ENCODE assay signal across 1 cellular context in the genomic region with DNA sequence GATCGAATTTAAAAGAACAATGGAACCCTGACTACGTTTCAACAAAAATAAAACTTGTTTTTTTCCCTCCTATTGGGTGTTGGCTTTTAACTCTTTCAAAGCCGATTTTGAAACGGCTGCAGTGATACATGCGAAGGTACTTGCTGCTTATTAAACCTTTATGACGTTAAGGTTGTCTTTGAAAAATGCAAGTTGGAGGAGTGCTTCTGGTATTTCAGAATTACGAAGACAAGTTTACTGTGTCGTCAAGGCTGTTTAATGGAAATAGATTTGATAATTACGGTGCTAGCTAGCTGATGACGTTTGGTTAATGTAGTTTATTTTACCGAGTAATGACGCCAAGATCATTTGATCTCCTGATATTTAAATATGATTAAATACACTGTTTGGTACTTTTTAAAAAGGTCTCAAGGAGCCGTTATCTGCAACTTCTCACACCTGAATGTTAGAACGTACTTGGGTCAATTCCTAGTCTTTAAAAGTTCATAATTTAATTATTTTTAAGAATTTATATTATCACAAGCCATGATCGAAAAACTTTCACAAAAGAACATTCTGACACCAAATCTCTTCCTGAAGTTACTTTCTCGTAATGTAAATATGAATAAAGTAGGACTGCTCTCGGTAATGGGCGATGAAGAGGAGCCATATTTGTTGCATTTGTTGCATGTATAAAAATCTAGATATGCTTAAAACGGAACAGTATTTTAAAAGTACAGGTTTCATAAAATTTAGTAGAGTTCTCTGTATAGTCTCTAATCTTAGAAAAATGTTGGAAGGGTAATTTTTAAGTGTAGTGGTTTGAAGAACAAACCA.
TF ChIP-seq lines count a peak whose summit lies in the region.

No MANE protein-coding gene starts in this region.

TF ChIP-seq in K562, 482 proteins besides CTCF, POLR2A, EP300 and RAD21 (continued from another document):
- TF ChIP-seq, protein P1, sequence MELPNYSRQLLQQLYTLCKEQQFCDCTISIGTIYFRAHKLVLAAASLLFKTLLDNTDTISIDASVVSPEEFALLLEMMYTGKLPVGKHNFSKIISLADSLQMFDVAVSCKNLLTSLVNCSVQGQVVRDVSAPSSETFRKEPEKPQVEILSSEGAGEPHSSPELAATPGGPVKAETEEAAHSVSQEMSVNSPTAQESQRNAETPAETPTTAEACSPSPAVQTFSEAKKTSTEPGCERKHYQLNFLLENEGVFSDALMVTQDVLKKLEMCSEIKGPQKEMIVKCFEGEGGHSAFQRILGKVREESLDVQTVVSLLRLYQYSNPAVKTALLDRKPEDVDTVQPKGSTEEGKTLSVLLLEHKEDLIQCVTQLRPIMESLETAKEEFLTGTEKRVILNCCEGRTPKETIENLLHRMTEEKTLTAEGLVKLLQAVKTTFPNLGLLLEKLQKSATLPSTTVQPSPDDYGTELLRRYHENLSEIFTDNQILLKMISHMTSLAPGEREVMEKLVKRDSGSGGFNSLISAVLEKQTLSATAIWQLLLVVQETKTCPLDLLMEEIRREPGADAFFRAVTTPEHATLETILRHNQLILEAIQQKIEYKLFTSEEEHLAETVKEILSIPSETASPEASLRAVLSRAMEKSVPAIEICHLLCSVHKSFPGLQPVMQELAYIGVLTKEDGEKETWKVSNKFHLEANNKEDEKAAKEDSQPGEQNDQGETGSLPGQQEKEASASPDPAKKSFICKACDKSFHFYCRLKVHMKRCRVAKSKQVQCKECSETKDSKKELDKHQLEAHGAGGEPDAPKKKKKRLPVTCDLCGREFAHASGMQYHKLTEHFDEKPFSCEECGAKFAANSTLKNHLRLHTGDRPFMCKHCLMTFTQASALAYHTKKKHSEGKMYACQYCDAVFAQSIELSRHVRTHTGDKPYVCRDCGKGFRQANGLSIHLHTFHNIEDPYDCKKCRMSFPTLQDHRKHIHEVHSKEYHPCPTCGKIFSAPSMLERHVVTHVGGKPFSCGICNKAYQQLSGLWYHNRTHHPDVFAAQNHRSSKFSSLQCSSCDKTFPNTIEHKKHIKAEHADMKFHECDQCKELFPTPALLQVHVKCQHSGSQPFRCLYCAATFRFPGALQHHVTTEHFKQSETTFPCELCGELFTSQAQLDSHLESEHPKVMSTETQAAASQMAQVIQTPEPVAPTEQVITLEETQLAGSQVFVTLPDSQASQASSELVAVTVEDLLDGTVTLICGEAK (IDR thresholded peaks at IDR 0.05): peak; percentile 33; the same call in 1 of the 2 replicates
- TF ChIP-seq, protein P1 (CRISPR knock-in tag; IDR thresholded peaks at IDR 0.05): no peak
- TF ChIP-seq POLR2H (tag; IDR thresholded peaks at IDR 0.05; ENCODE audit: low read depth): peak; percentile 52
- no peak for TF ChIP-seq FIP1L1 (IDR thresholded peaks at IDR 0.05; ENCODE audit: low read depth, low read length, poor library complexity, severe bottlenecking)
- TF ChIP-seq PHB (CRISPR knock-in tag; IDR thresholded peaks at IDR 0.05): no peak
- no peak for TF ChIP-seq GATA2 (CRISPR knock-in tag; IDR thresholded peaks at IDR 0.05)
- TF ChIP-seq ZNF24 (IDR thresholded peaks at IDR 0.05): 0 out of 2 replicates have a peak, but pooled peaks have one; percentile 36
- no peak for TF ChIP-seq XRCC5 (IDR thresholded peaks at IDR 0.05; ENCODE audit: low read depth, low read length)
- peak; percentile 57; the same call in 1 of the 2 replicates for TF ChIP-seq NFRKB (IDR thresholded peaks at IDR 0.05; ENCODE audit: low read depth)
- TF ChIP-seq PPARD (CRISPR knock-in tag; IDR thresholded peaks at IDR 0.05): no peak
- 0 out of 2 replicates have a peak, but pooled peaks have one; percentile 19 for TF ChIP-seq FOXM1 (IDR thresholded peaks at IDR 0.05; ENCODE audit: low read depth)
- TF ChIP-seq FOXM1 (CRISPR knock-in tag; IDR thresholded peaks at IDR 0.05; ENCODE audit: low read depth): no peak
- TF ChIP-seq TARDBP (IDR thresholded peaks at IDR 0.05): no peak
- no peak for TF ChIP-seq ZNF583 (CRISPR knock-in tag; IDR thresholded peaks at IDR 0.05)
